1 cellular context compared by ENCODE assay signal in the genomic region with DNA sequence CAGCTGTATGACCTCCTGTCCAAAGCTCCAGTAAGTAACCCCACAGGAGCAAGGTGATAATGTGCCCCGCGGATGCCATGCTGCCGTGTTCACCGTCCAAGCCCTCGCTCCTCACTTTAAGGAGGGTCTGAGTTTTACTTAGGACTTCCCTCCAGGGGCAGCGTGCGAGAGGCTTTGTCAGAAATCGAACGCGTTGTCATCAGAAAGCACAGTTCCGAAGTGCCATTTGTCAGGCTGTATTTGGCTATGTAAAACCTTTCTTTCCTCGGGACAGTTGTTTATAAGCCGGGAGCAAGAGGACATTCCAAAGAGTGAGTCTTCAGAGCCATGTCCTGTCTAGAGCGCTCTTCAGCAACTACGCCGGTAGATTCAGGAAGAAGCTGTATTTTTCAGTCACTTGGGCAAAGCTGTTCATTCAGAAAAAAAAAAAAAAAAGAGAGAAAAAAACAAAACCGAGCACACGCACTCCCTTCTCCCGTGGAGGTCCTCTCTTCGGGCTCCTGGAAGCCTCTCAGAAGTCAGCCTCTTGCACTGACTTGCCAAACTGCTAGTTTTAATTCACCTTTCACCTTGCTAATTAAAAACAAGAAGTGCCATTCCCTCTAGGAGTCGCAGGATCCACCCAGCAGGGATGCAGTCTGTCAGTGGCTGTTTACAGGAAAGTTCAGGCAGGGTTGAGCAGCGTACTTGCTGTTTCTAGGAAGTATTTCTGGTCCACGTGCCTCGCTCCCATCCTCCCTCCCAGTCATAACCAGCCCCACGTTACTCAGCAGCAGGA.
TF ChIP-seq lines count a peak whose summit lies in the region.

A gene (minus strand): TSS at position 676 of the 778 bp plus-strand sequence.

TF ChIP-seq in HepG2, 621 proteins besides CTCF, POLR2A, EP300 and RAD21 (continued from another document):
- TF ChIP-seq BRCA1 (CRISPR knock-in tag; IDR thresholded peaks at IDR 0.05) (no peak), NKX3-1 (CRISPR knock-in tag; IDR thresholded peaks at IDR 0.05) (no peak), YEATS2 (CRISPR knock-in tag; IDR thresholded peaks at IDR 0.05; ENCODE audit: borderline replicate concordance) (no peak)
- TF ChIP-seq, protein P1, sequence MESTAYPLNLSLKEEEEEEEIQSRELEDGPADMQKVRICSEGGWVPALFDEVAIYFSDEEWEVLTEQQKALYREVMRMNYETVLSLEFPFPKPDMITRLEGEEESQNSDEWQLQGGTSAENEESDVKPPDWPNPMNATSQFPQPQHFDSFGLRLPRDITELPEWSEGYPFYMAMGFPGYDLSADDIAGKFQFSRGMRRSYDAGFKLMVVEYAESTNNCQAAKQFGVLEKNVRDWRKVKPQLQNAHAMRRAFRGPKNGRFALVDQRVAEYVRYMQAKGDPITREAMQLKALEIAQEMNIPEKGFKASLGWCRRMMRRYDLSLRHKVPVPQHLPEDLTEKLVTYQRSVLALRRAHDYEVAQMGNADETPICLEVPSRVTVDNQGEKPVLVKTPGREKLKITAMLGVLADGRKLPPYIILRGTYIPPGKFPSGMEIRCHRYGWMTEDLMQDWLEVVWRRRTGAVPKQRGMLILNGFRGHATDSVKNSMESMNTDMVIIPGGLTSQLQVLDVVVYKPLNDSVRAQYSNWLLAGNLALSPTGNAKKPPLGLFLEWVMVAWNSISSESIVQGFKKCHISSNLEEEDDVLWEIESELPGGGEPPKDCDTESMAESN (CRISPR knock-in tag; conservative IDR thresholded peaks at IDR 0.05) = no peak
